15 cellular contexts compared by ENCODE assay signal in genomic region chr5:164741376-164741775, GRCh38.
DNase-seq lines count a peak whose midpoint lies in the region; ATAC-seq and TF ChIP-seq lines count a peak whose summit lies in the region.
"Had no signal": no experiment of that assay in that cellular context is flagged by ENCODE, and none has a peak within 500 bp of the region (broad histone marks: within the 10 kb centered on the region; RNA-seq: fewer than 3 reads in every experiment).

No MANE protein-coding gene starts in this region.

- POLR2A ChIA-PET in activated CD8-positive, alpha-beta T cell treated with anti-CD3 and anti-CD28 coated beads for 36 hours (lab: Charles Lee), result no interaction called here
- POLR2A ChIA-PET in activated CD8-positive, alpha-beta T cell treated with anti-CD3 and anti-CD28 coated beads, Interleukin-2, amount 10 ng/mL, durations not matched to agents 7 days and 5 days (lab: Charles Lee), result no interaction called here

- intact Hi-C loops in activated CD8-positive, alpha-beta T cell treated with anti-CD3 and anti-CD28 coated beads for 36 hours (cut with micrococcal nuclease), result no loop called here

- no peaks in the 10 kb centered on the region for H3K36me3 Mint-ChIP-seq in activated CD8-positive, alpha-beta T cell treated with anti-CD3 and anti-CD28 coated beads for 36 hours (ENCODE audit: low read depth)
- no peaks in the 10 kb centered on the region for H3K36me3 Mint-ChIP-seq in activated CD8-positive, alpha-beta T cell treated with anti-CD3 and anti-CD28 coated beads, Interleukin-2, amount 10 ng/mL, durations not matched to agents 7 days and 5 days (ENCODE audit: low read depth)
- H3K36me3 Mint-ChIP-seq in stimulated activated effector memory CD8-positive, alpha-beta T cell treated with anti-CD3 and anti-CD28 coated beads, Interleukin-12 subunit alpha, Interleukin-12 subunit beta, amount 100 ng/mL, for 72 hours, result no peaks in the 10 kb centered on the region
- H3K36me3 Mint-ChIP-seq: CD8-positive, alpha-beta T cell had no signal

- DNase-seq in activated CD8-positive, alpha-beta T cell treated with anti-CD3 and anti-CD28 coated beads for 36 hours, result peak; percentile 1
- DNase-seq in activated CD8-positive, alpha-beta T cell treated with anti-CD3 and anti-CD28 coated beads, Interleukin-2, amount 10 ng/mL, durations not matched to agents 7 days and 5 days, result no peak
- no peak for DNase-seq in stimulated activated effector memory CD8-positive, alpha-beta T cell treated with anti-CD3 and anti-CD28 coated beads, Interleukin-12 subunit alpha, Interleukin-12 subunit beta, amount 100 ng/mL, for 72 hours (ENCODE audit: low spot score in 2 of 2)
- no peak for DNase-seq in NCI-H2081 (lab: John Stamatoyannopoulos, UW)
- DNase-seq in mucosa of gallbladder (ENCODE audit: low spot score), result no peak
- DNase-seq in activated CD4-positive, alpha-beta T cell treated with anti-CD3 and anti-CD28 coated beads, Interleukin-2, amount 50 U/mL, for 48 hours, result no peak
- DNase-seq: activated naive CD4-positive, alpha-beta T cell; CD8-positive, alpha-beta T cell; heart right ventricle; KBM-7; NCI-H1417; NCI-H510A had no signal

- no peak overlapping the region for H3K4me3 Mint-ChIP-seq in activated CD8-positive, alpha-beta T cell treated with anti-CD3 and anti-CD28 coated beads for 36 hours
- H3K4me3 Mint-ChIP-seq in activated CD8-positive, alpha-beta T cell treated with anti-CD3 and anti-CD28 coated beads, Interleukin-2, amount 10 ng/mL, durations not matched to agents 7 days and 5 days, result no peak overlapping the region
- no peak overlapping the region for H3K4me3 Mint-ChIP-seq in stimulated activated effector memory CD8-positive, alpha-beta T cell treated with anti-CD3 and anti-CD28 coated beads, Interleukin-12 subunit alpha, Interleukin-12 subunit beta, amount 100 ng/mL, for 72 hours
- H3K4me3 Mint-ChIP-seq: CD8-positive, alpha-beta T cell; dendritic cell treated with granulocyte-macrophage colony-stimulating factor and Interleukin-4, amounts not matched to agents 40 ng/mL and 50 ng/mL, for 4 days had no signal

- ATAC-seq in activated CD8-positive, alpha-beta T cell treated with anti-CD3 and anti-CD28 coated beads for 36 hours, result no peak
- no peak for ATAC-seq in activated CD8-positive, alpha-beta T cell treated with anti-CD3 and anti-CD28 coated beads, Interleukin-2, amount 10 ng/mL, durations not matched to agents 7 days and 5 days
- ATAC-seq in GM21786 (IDR thresholded peaks at IDR 0.05; ENCODE audit: unreplicated experiment) (peak; percentile 29), HG03354 (IDR thresholded peaks at IDR 0.05; ENCODE audit: poor library complexity, severe bottlenecking, unreplicated experiment) (peak; percentile 36)
- peak; percentile 34 for ATAC-seq in stimulated activated effector memory CD8-positive, alpha-beta T cell treated with anti-CD3 and anti-CD28 coated beads, Interleukin-12 subunit alpha, Interleukin-12 subunit beta, amount 100 ng/mL, for 72 hours
- ATAC-seq: CD8-positive, alpha-beta T cell; heart right ventricle had no signal

- H3K27ac Mint-ChIP-seq in activated CD8-positive, alpha-beta T cell treated with anti-CD3 and anti-CD28 coated beads for 36 hours, result no peak overlapping the region
- H3K27ac Mint-ChIP-seq in activated CD8-positive, alpha-beta T cell treated with anti-CD3 and anti-CD28 coated beads, Interleukin-2, amount 10 ng/mL, durations not matched to agents 7 days and 5 days, result no peak overlapping the region
- no peak overlapping the region for H3K27ac Mint-ChIP-seq in stimulated activated effector memory CD8-positive, alpha-beta T cell treated with anti-CD3 and anti-CD28 coated beads, Interleukin-12 subunit alpha, Interleukin-12 subunit beta, amount 100 ng/mL, for 72 hours
- H3K27ac Mint-ChIP-seq: CD8-positive, alpha-beta T cell; dendritic cell treated with granulocyte-macrophage colony-stimulating factor and Interleukin-4, amounts not matched to agents 40 ng/mL and 50 ng/mL, for 4 days had no signal

- H3K4me1 Mint-ChIP-seq in activated CD8-positive, alpha-beta T cell treated with anti-CD3 and anti-CD28 coated beads for 36 hours (ENCODE audit: low read depth), result peaks cover 3% of the 10 kb centered on the region
- H3K4me1 Mint-ChIP-seq in activated CD8-positive, alpha-beta T cell treated with anti-CD3 and anti-CD28 coated beads, Interleukin-2, amount 10 ng/mL, durations not matched to agents 7 days and 5 days (ENCODE audit: low read depth), result peaks cover 9% of the 10 kb centered on the region
- peaks cover 9% of the 10 kb centered on the region for H3K4me1 Mint-ChIP-seq in stimulated activated effector memory CD8-positive, alpha-beta T cell treated with anti-CD3 and anti-CD28 coated beads, Interleukin-12 subunit alpha, Interleukin-12 subunit beta, amount 100 ng/mL, for 72 hours

- peaks cover 3% of the 10 kb centered on the region for H3K9me3 Mint-ChIP-seq in activated CD8-positive, alpha-beta T cell treated with anti-CD3 and anti-CD28 coated beads for 36 hours
- H3K9me3 Mint-ChIP-seq in activated CD8-positive, alpha-beta T cell treated with anti-CD3 and anti-CD28 coated beads, Interleukin-2, amount 10 ng/mL, durations not matched to agents 7 days and 5 days (ENCODE audit: insufficient read depth), result no peaks in the 10 kb centered on the region
- H3K9me3 Mint-ChIP-seq in stimulated activated effector memory CD8-positive, alpha-beta T cell treated with anti-CD3 and anti-CD28 coated beads, Interleukin-12 subunit alpha, Interleukin-12 subunit beta, amount 100 ng/mL, for 72 hours, result peaks cover 9% of the 10 kb centered on the region
- H3K9me3 Mint-ChIP-seq: dendritic cell treated with granulocyte-macrophage colony-stimulating factor and Interleukin-4, amounts not matched to agents 40 ng/mL and 50 ng/mL, for 4 days had no signal

- TF ChIP-seq CTCF in activated CD8-positive, alpha-beta T cell treated with anti-CD3 and anti-CD28 coated beads for 36 hours (IDR thresholded peaks at IDR 0.05), result no peak

- CTCF ChIA-PET in activated CD8-positive, alpha-beta T cell treated with anti-CD3 and anti-CD28 coated beads for 36 hours (lab: Charles Lee), result no interaction called here
- CTCF ChIA-PET in activated CD8-positive, alpha-beta T cell treated with anti-CD3 and anti-CD28 coated beads, Interleukin-2, amount 10 ng/mL, durations not matched to agents 7 days and 5 days (lab: Charles Lee), result no interaction called here

- no peaks in the 10 kb centered on the region for H3K27me3 Mint-ChIP-seq in activated CD8-positive, alpha-beta T cell treated with anti-CD3 and anti-CD28 coated beads for 36 hours
- no peaks in the 10 kb centered on the region for H3K27me3 Mint-ChIP-seq in activated CD8-positive, alpha-beta T cell treated with anti-CD3 and anti-CD28 coated beads, Interleukin-2, amount 10 ng/mL, durations not matched to agents 7 days and 5 days (ENCODE audit: low read depth)
- H3K27me3 Mint-ChIP-seq: dendritic cell treated with granulocyte-macrophage colony-stimulating factor and Interleukin-4, amounts not matched to agents 40 ng/mL and 50 ng/mL, for 4 days had no signal

Comparison
In these comparisons a context has a peak if more than half of its experiments do, and no peak if none do; other contexts are left out.
1. ATAC-seq: peak in GM21786 (single experiment), HG03354 (single experiment) and stimulated activated effector memory CD8-positive, alpha-beta T cell treated with anti-CD3 and anti-CD28 coated beads, Interleukin-12 subunit alpha, Interleukin-12 subunit beta, amount 100 ng/mL, for 72 hours (single experiment); none in activated CD8-positive, alpha-beta T cell treated with anti-CD3 and anti-CD28 coated beads for 36 hours (single experiment) and activated CD8-positive, alpha-beta T cell treated with anti-CD3 and anti-CD28 coated beads, Interleukin-2, amount 10 ng/mL, durations not matched to agents 7 days and 5 days (single experiment).